8 cellular contexts compared by ENCODE assay signal in the genomic region with DNA sequence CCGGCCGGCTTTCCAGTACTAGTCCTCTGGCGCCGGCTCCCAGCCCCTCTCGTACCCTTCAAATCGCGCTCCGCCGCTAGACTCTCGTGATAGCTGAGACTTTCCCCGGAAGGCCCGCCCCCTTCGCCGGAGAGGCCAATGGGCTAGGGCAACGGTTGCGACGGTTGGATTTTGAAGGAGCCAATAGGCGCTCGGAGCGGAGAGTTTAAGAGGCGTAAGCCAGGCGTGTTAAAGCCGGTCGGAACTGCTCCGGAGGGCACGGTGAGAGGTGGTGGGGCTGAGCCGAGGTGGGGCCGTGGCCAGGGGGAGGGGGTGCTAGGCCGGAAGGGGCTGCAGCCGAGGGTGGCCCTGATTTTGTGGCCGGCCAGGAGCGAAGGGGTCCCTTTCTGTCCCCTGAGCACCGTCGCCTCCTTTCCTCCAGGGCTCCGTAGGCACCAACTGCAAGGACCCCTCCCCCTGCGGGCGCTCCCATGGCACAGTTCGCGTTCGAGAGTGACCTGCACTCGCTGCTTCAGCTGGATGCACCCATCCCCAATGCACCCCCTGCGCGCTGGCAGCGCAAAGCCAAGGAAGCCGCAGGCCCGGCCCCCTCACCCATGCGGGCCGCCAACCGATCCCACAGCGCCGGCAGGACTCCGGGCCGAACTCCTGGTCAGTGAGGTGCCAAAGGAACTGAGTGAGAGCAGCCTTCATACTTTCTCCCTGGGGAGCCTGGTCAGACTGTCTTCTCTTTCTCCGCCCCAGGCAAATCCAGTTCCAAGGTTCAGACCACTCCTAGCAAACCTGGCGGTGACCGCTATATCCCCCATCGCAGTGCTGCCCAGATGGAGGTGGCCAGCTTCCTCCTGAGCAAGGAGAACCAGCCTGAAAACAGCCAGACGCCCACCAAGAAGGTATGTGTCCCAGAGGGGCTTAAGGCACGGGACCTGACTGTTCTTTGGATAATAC. TPM values are rescaled to one million over a fixed set of nuclear protein-coding genes. Genes with fewer than 3 reads are reported as not detected.
A peak's percentile ranks its signal among the peaks of the same experiment; 100 is the strongest.
DNase-seq lines count a peak whose midpoint lies in the region; ATAC-seq and TF ChIP-seq lines count a peak whose summit lies in the region.

A gene (plus strand): TSS at position 236 of the 948 bp plus-strand sequence. CDS start 235 bp downstream, at position 471.

- H3K4me2 ChIP-seq in osteoblast (ENCODE audit: insufficient read depth, low read length), result peak within 1 kb of the TSS; percentile 99

- CTCF ChIA-PET in GM10248 (lab: Yijun Ruan, JAX), result interaction anchor here (1.0 to 3.0 kb wide), 7 partner anchors 9 to 133 kb away, joined by 3 to 12 read pairs (median 5); a partner anchor contains a TSS

- peaks cover 13% of the 10 kb centered on the region for H3K36me3 Mint-ChIP-seq in activated naive CD8-positive, alpha-beta T cell

- peaks cover 15% of the 10 kb centered on the region for H4K20me1 ChIP-seq in osteoblast (ENCODE audit: insufficient read depth, low read length)

- H3K27ac ChIP-seq in osteoblast (ENCODE audit: low read depth, low read length), result peak within 1 kb of the TSS; percentile 69
- H3K27ac ChIP-seq in thymus (ENCODE audit: low read depth), result peak within 1 kb of the TSS; percentile 95

- DNase-seq in GM10248 (ENCODE audit: extremely low spot score) (peak; percentile 97), NCI-H1105 (lab: John Stamatoyannopoulos, UW) (peak; percentile 99), SKM-1 treated with dmso at 0.1 percent for 144 hours (lab: John Stamatoyannopoulos, UW; ENCODE audit: unreplicated experiment) (peak; percentile 97), glomerular visceral epithelial cell (ENCODE audit: extremely low spot score) (peak; percentile 98), osteoblast (ENCODE audit: insufficient read length, low spot score, missing footprints) (peak; percentile 99)

- peak within 1 kb of the TSS; percentile 94 for H3K4me3 Mint-ChIP-seq in activated naive CD8-positive, alpha-beta T cell

- H3K9me3 Mint-ChIP-seq in activated naive CD8-positive, alpha-beta T cell (ENCODE audit: low read depth), result no peaks in the 10 kb centered on the region

- TF ChIP-seq CTCF in GM10248 (IDR thresholded peaks at IDR 0.05; ENCODE audit: control extremely low read depth, extremely low read depth, low read depth, missing control alignments) (no peak), osteoblast (IDR thresholded peaks at IDR 0.05; ENCODE audit: extremely low read depth, low read depth, low read length) (no peak)

- H3K4me1 Mint-ChIP-seq in activated naive CD8-positive, alpha-beta T cell (ENCODE audit: low read depth), result peaks cover 18% of the 10 kb centered on the region

- POLR2A ChIA-PET in GM10248 (lab: Yijun Ruan, JAX), result interaction anchor here (0.6 to 1.6 kb wide), 5 partner anchors 8 to 403 kb away, joined by 3 to 13 read pairs (median 4); a partner anchor contains a TSS

- ATAC-seq in HG02623 (IDR thresholded peaks at IDR 0.05; ENCODE audit: unreplicated experiment), result peak; percentile 94

- peak within 1 kb of the TSS; percentile 97 for H2AFZ ChIP-seq in osteoblast (ENCODE audit: low read length)

- H3K36me3 ChIP-seq in osteoblast (ENCODE audit: insufficient read depth, low read length), result peaks cover 40% of the 10 kb centered on the region
- peaks cover 29% of the 10 kb centered on the region for H3K36me3 ChIP-seq in thymus (ENCODE audit: control insufficient read depth, insufficient read depth)

- peak within 1 kb of the TSS; percentile 76 for H3K27ac Mint-ChIP-seq in activated naive CD8-positive, alpha-beta T cell

- no peaks in the 10 kb centered on the region for H3K27me3 Mint-ChIP-seq in activated naive CD8-positive, alpha-beta T cell

- H3K79me2 ChIP-seq in osteoblast (ENCODE audit: insufficient read depth, low read length), result peaks cover 49% of the 10 kb centered on the region

- H3K4me3 ChIP-seq in osteoblast (ENCODE audit: insufficient read depth, low read length) (peak within 1 kb of the TSS; percentile 85), thymus (ENCODE audit: low read length) (peak within 1 kb of the TSS; percentile 88)

- H3K9me3 ChIP-seq in osteoblast (ENCODE audit: low read depth, low read length), result no peaks in the 10 kb centered on the region
- H3K9me3 ChIP-seq in thymus (ENCODE audit: control insufficient read depth), result no peaks in the 10 kb centered on the region

- WGBS in thymus, result 5% methylated on average over 59 of the region's 59 CpGs

- H3K4me1 ChIP-seq in osteoblast (ENCODE audit: insufficient read depth, low read length), result peaks cover 38% of the 10 kb centered on the region
- H3K4me1 ChIP-seq in thymus (ENCODE audit: control insufficient read depth, insufficient read depth, low read length), result peaks cover 19% of the 10 kb centered on the region

- no peaks in the 10 kb centered on the region for H3K27me3 ChIP-seq in osteoblast (ENCODE audit: insufficient read depth, low read length)
- H3K27me3 ChIP-seq in thymus (ENCODE audit: control insufficient read depth, insufficient read depth), result no peaks in the 10 kb centered on the region

RNA-seq across cellular contexts. Expression of the gene that starts here (rescaled TPM):
- 4.7 and 5.3 TPM in 2 replicates for total RNA-seq in osteoblast
- 14.1 TPM for polyA plus RNA-seq in thymus

Comparison
In these comparisons a context has a peak if more than half of its experiments do, and no peak if none do; other contexts are left out.
1. Peak in every context shown above with its lines: DNase-seq, ATAC-seq, H3K4me3 ChIP-seq and H3K27ac ChIP-seq.